23 cellular contexts compared by ENCODE assay signal in genomic region chr11:131678658-131679340, GRCh38.
DNase-seq lines count a peak whose midpoint lies in the region; ATAC-seq, FAIRE-seq and TF ChIP-seq lines count a peak whose summit lies in the region.
"Had no signal": no experiment of that assay in that cellular context is flagged by ENCODE, and none has a peak within 500 bp of the region (broad histone marks: within the 10 kb centered on the region; RNA-seq: fewer than 3 reads in every experiment).

No MANE protein-coding gene starts in this region.

- H3K9me3 ChIP-seq in neural progenitor cell (ENCODE audit: low read depth), result no peaks in the 10 kb centered on the region
- H3K9me3 ChIP-seq: BLaER1, HAP-1 had no signal

- TF ChIP-seq CTCF in neural progenitor cell (IDR thresholded peaks at IDR 0.05), result no peak

- no peaks in the 10 kb centered on the region for H3K36me3 ChIP-seq in neural progenitor cell
- H3K36me3 ChIP-seq: BLaER1, HAP-1 had no signal

- no peaks in the 10 kb centered on the region for H3F3A ChIP-seq in neural progenitor cell (ENCODE audit: low read depth)

- no peak overlapping the region for H3K4me3 Mint-ChIP-seq in stimulated activated naive CD8-positive, alpha-beta T cell treated with anti-CD3 and anti-CD28 coated beads, Interleukin-15, amount 100 ng/mL, for 72 hours
- no peak overlapping the region for H3K4me3 Mint-ChIP-seq in neural progenitor cell
- H3K4me3 Mint-ChIP-seq: B cell; CD4-positive, CD25-positive, alpha-beta regulatory T cell; CD8-positive, alpha-beta T cell; GM23338; HFFc6 had no signal

- H3K4me1 ChIP-seq in neural progenitor cell, result no peaks in the 10 kb centered on the region
- H3K4me1 ChIP-seq: BLaER1, HAP-1 had no signal

- ATAC-seq in stimulated activated naive CD8-positive, alpha-beta T cell treated with anti-CD3 and anti-CD28 coated beads, Interleukin-15, amount 100 ng/mL, for 72 hours, result peak; percentile 21
- ATAC-seq in stimulated activated naive CD8-positive, alpha-beta T cell treated with anti-CD3 and anti-CD28 coated beads, Interleukin-15, Interleukin-2, amounts not matched to agents 100 U/mL and 50 U/mL, for 24 hours, result no peak
- ATAC-seq: CD8-positive, alpha-beta T cell; GM12878 had no signal

- intact Hi-C loops in posterior vena cava (cut with DNase I), result loop anchor here in 1 of 2 donors (10.0 kb wide), 1 partner anchor 614 kb away; no protein-coding TSS in a partner anchor

- H3K27ac ChIP-seq in neural progenitor cell, result no peak overlapping the region
- H3K27ac ChIP-seq: 22Rv1, BLaER1, C4-2B had no signal

- H3K36me3 Mint-ChIP-seq in neural progenitor cell, result no peaks in the 10 kb centered on the region
- H3K36me3 Mint-ChIP-seq: CD4-positive, CD25-positive, alpha-beta regulatory T cell; CD8-positive, alpha-beta T cell had no signal

- DNase-seq in stimulated activated naive CD8-positive, alpha-beta T cell treated with anti-CD3 and anti-CD28 coated beads, Interleukin-15, amount 100 ng/mL, for 72 hours, result no peak
- DNase-seq in stimulated activated naive CD8-positive, alpha-beta T cell treated with anti-CD3 and anti-CD28 coated beads, Interleukin-15, Interleukin-2, amounts not matched to agents 100 U/mL and 50 U/mL, for 24 hours, result no peak
- no peak for DNase-seq in neural progenitor cell (ENCODE audit: low spot score)
- DNase-seq in posterior vena cava (ENCODE audit: low spot score), result peak; percentile 58
- DNase-seq in GM19239 (ENCODE audit: insufficient read length, low spot score), result no peak
- DNase-seq in activated T-cell treated with anti-CD3 and anti-CD28 coated beads for 4 hours, result no peak
- DNase-seq: CD4-positive, CD25-positive, alpha-beta regulatory T cell; CD8-positive, alpha-beta T cell; DMS 273 treated with DMSO at 0.1 percent for 48 hours; DMS79; EL; GDM1; HFFc6 had no signal

- no peaks in the 10 kb centered on the region for H3K9me3 Mint-ChIP-seq in stimulated activated naive CD8-positive, alpha-beta T cell treated with anti-CD3 and anti-CD28 coated beads, Interleukin-15, amount 100 ng/mL, for 72 hours
- H3K9me3 Mint-ChIP-seq in neural progenitor cell, result no peaks in the 10 kb centered on the region
- H3K9me3 Mint-ChIP-seq: CD4-positive, CD25-positive, alpha-beta regulatory T cell; CD8-positive, alpha-beta T cell; GM23338; HFFc6 had no signal

- no peaks in the 10 kb centered on the region for H3K4me1 Mint-ChIP-seq in stimulated activated naive CD8-positive, alpha-beta T cell treated with anti-CD3 and anti-CD28 coated beads, Interleukin-15, amount 100 ng/mL, for 72 hours
- peaks cover 7% of the 10 kb centered on the region for H3K4me1 Mint-ChIP-seq in neural progenitor cell
- H3K4me1 Mint-ChIP-seq: B cell; CD4-positive, CD25-positive, alpha-beta regulatory T cell had no signal

- no peak overlapping the region for H3K4me2 ChIP-seq in neural progenitor cell
- H3K4me2 ChIP-seq: BLaER1 had no signal

- no peak overlapping the region for H3K9ac ChIP-seq in neural progenitor cell
- H3K9ac ChIP-seq: BLaER1 had no signal

- no peak overlapping the region for H2AFZ ChIP-seq in neural progenitor cell (replicated peaks)
- H2AFZ ChIP-seq: GM23338 had no signal

- FAIRE-seq in GM19239 (lab: Jason Lieb, UNC), result no peak
- FAIRE-seq: A204.1, D721Med, GM12878, H54 had no signal

- H3K27ac Mint-ChIP-seq in stimulated activated naive CD8-positive, alpha-beta T cell treated with anti-CD3 and anti-CD28 coated beads, Interleukin-15, amount 100 ng/mL, for 72 hours, result no peak overlapping the region
- H3K27ac Mint-ChIP-seq in neural progenitor cell, result peak overlapping the region; percentile 51
- H3K27ac Mint-ChIP-seq: B cell; CD4-positive, CD25-positive, alpha-beta regulatory T cell; CD8-positive, alpha-beta T cell; GM23338; HFFc6 had no signal

- no peak overlapping the region for H3K4me3 ChIP-seq in neural progenitor cell
- H3K4me3 ChIP-seq: BLaER1, GM12878, GM23338, HAP-1 had no signal

- no peaks in the 10 kb centered on the region for H3K79me2 ChIP-seq in neural progenitor cell (ENCODE audit: low read depth)

- no peaks in the 10 kb centered on the region for H3K27me3 ChIP-seq in neural progenitor cell

- H4K20me1 ChIP-seq in neural progenitor cell (ENCODE audit: low read depth), result no peaks in the 10 kb centered on the region
- H4K20me1 ChIP-seq: BLaER1 had no signal

- H3K27me3 Mint-ChIP-seq in stimulated activated naive CD8-positive, alpha-beta T cell treated with anti-CD3 and anti-CD28 coated beads, Interleukin-15, amount 100 ng/mL, for 72 hours, result peaks cover 11% of the 10 kb centered on the region
- peaks cover 6% of the 10 kb centered on the region for H3K27me3 Mint-ChIP-seq in neural progenitor cell (ENCODE audit: insufficient read depth, low read depth)
- H3K27me3 Mint-ChIP-seq: B cell; CD4-positive, CD25-positive, alpha-beta regulatory T cell had no signal
